ENCODE assay signal across 12 cellular contexts in genomic region chr3:169658311-169658931, GRCh38. TPM values are rescaled to one million over a fixed set of nuclear protein-coding genes. Genes with fewer than 3 reads are reported as not detected.
A peak's percentile ranks its signal among the peaks of the same experiment; 100 is the strongest.
DNase-seq lines count a peak whose midpoint lies in the region; ATAC-seq and TF ChIP-seq lines count a peak whose summit lies in the region.
"Had no signal": no experiment of that assay in that cellular context is flagged by ENCODE, and none has a peak within 500 bp of the region (broad histone marks: within the 10 kb centered on the region; RNA-seq: fewer than 3 reads in every experiment).

No MANE protein-coding gene starts in this region.

- H3K27ac ChIP-seq in right atrium auricular region = peak overlapping the region; percentile 85 to 90
- H3K27ac ChIP-seq in tibial nerve = peak overlapping the region in 2 of 4 donors; percentile 8 to 72
- H3K27ac ChIP-seq: neutrophil had no signal

- WGBS in tibial nerve, 2 donors = 4 to 5% methylated on average over 18 to 25 of the region's 25 CpGs

- H3K36me3 Mint-ChIP-seq in activated naive CD8-positive, alpha-beta T cell = no peaks in the 10 kb centered on the region
- H3K36me3 Mint-ChIP-seq in progenitor cell of endocrine pancreas (ENCODE audit: insufficient read depth) = peaks cover 5% of the 10 kb centered on the region

- H3K27me3 ChIP-seq in right atrium auricular region = peaks cover 8 to 21% of the 10 kb centered on the region in 2 donors
- peaks cover 3 to 94% of the 10 kb centered on the region in 2 donors for H3K27me3 ChIP-seq in tibial nerve

- H3K4me3 Mint-ChIP-seq in activated naive CD8-positive, alpha-beta T cell = peak overlapping the region; percentile 59
- H3K4me3 Mint-ChIP-seq in progenitor cell of endocrine pancreas (ENCODE audit: low read depth) = peak overlapping the region; percentile 68
- H3K4me3 Mint-ChIP-seq: T-helper 2 cell treated with Interferon-gamma antibody and Interleukin-4, amounts not matched to agents 5 μg/mL and 100 μg/mL, for 36 hours had no signal

- no peaks in the 10 kb centered on the region for H3K9me3 Mint-ChIP-seq in activated naive CD8-positive, alpha-beta T cell (ENCODE audit: low read depth)
- no peaks in the 10 kb centered on the region for H3K9me3 Mint-ChIP-seq in progenitor cell of endocrine pancreas (ENCODE audit: low read depth)
- H3K9me3 Mint-ChIP-seq: T-helper 2 cell treated with Interferon-gamma antibody and Interleukin-4, amounts not matched to agents 5 μg/mL and 100 μg/mL, for 36 hours had no signal

- TF ChIP-seq POLR2A in tibial nerve (IDR thresholded peaks at IDR 0.05) = no peak

- no peak for TF ChIP-seq CTCF in right atrium auricular region (IDR thresholded peaks at IDR 0.05)
- no peak for TF ChIP-seq CTCF in progenitor cell of endocrine pancreas (IDR thresholded peaks at IDR 0.05; ENCODE audit: unreplicated experiment)
- TF ChIP-seq CTCF in tibial nerve (IDR thresholded peaks at IDR 0.05) = no peak

- peaks cover 55% of the 10 kb centered on the region for H3K27me3 Mint-ChIP-seq in activated naive CD8-positive, alpha-beta T cell
- no peaks in the 10 kb centered on the region for H3K27me3 Mint-ChIP-seq in progenitor cell of endocrine pancreas

- H3K9ac ChIP-seq in ES-I3 (ENCODE audit: low read depth, low read length) = peak overlapping the region; percentile 38; the same call in 1 of the 2 replicates

- no peak for TF ChIP-seq EP300 in tibial nerve (IDR thresholded peaks at IDR 0.05)

- H3K4me1 ChIP-seq in ES-I3 (ENCODE audit: insufficient read depth, low read length) = peaks cover 6% of the 10 kb centered on the region; the same call in 1 of the 2 replicates
- H3K4me1 ChIP-seq in right atrium auricular region = peaks cover 0 to 39% of the 10 kb centered on the region in 2 donors
- H3K4me1 ChIP-seq in tibial nerve = peaks cover 0 to 50% (median 19%) of the 10 kb centered on the region in 4 donors

- peaks cover 39% of the 10 kb centered on the region for H3K4me1 Mint-ChIP-seq in activated naive CD8-positive, alpha-beta T cell (ENCODE audit: low read depth)
- peaks cover 41% of the 10 kb centered on the region for H3K4me1 Mint-ChIP-seq in progenitor cell of endocrine pancreas (ENCODE audit: low read depth)

- H3K9me3 ChIP-seq in ES-I3 (ENCODE audit: control insufficient read depth, insufficient read depth, low read length) (no peaks in the 10 kb centered on the region), right atrium auricular region (no peaks in the 10 kb centered on the region), tibial nerve (no peaks in the 10 kb centered on the region)
- H3K9me3 ChIP-seq: neutrophil had no signal

- H3K27ac Mint-ChIP-seq in activated naive CD8-positive, alpha-beta T cell = no peak overlapping the region
- peak overlapping the region; percentile 89 for H3K27ac Mint-ChIP-seq in progenitor cell of endocrine pancreas
- H3K27ac Mint-ChIP-seq: T-helper 2 cell treated with Interferon-gamma antibody and Interleukin-4, amounts not matched to agents 5 μg/mL and 100 μg/mL, for 36 hours had no signal

- no peak for ATAC-seq in HG02610 (IDR thresholded peaks at IDR 0.05; ENCODE audit: unreplicated experiment)

- peak; percentile 65 for DNase-seq in right atrium auricular region (ENCODE audit: low spot score)
- no peak for DNase-seq in progenitor cell of endocrine pancreas (ENCODE audit: low spot score, unreplicated experiment)
- DNase-seq in tibial nerve (ENCODE audit: low spot score in 2 of 2) = no peak
- no peak for DNase-seq in dedifferentiated amniotic fluid mesenchymal stem cell (ENCODE audit: extremely low spot score)
- no peak for DNase-seq in NCI-H1694 (lab: John Stamatoyannopoulos, UW)
- DNase-seq: activated naive CD4-positive, alpha-beta T cell treated with Interleukin-2 at 50 U/mL for 16 hours; NCI-H226 had no signal

- H3K4me3 ChIP-seq in right atrium auricular region (peak overlapping the region; percentile 23 to 37), tibial nerve (peak overlapping the region in 1 of 4 donors; percentile 33)

- H3K36me3 ChIP-seq in ES-I3 (ENCODE audit: insufficient read depth, low read length) = no peaks in the 10 kb centered on the region
- H3K36me3 ChIP-seq in right atrium auricular region = no peaks in the 10 kb centered on the region
- H3K36me3 ChIP-seq in tibial nerve = no peaks in the 10 kb centered on the region
- H3K36me3 ChIP-seq: neutrophil had no signal

RNA-seq across cellular contexts. Expression of gene MECOM, which starts 5.1 kb away (rescaled TPM):
- 10 to 100 TPM; 11.1 to 17.6 TPM for total RNA-seq in right atrium auricular region
- total RNA-seq in progenitor cell of endocrine pancreas = 186 and 195 TPM in 2 replicates
- total RNA-seq in tibial nerve = 10 to 100 TPM; 11.5 to 25.5 (median 16.5) TPM
